ENCODE assay signal across 24 cellular contexts in the genomic region with DNA sequence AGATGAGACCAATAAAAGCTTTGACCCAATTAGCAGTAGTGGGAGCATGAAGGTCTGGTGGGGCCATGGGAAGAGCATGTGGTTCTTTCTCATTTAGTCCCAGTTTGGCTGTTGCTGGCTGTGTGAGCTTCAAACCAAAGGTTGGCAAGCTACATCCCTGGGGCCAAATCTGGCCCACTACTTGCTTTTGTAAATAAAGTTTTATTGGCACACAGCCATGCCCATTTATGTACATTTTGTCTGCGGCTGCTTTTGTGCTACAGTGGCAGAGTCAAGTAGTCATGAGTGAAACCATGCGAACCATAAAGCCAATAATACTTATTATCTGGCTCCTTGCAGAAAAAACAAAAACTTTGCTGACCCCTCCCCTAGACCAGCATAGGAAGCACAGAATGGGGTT.
DNase-seq lines count a peak whose midpoint lies in the region; ATAC-seq, FAIRE-seq and TF ChIP-seq lines count a peak whose summit lies in the region.
"Had no signal": no experiment of that assay in that cellular context is flagged by ENCODE, and none has a peak within 500 bp of the region (broad histone marks: within the 10 kb centered on the region; RNA-seq: fewer than 3 reads in every experiment).

No MANE protein-coding gene starts in this region.

- H3K27me3 ChIP-seq in K562 (ENCODE audit: control insufficient read depth in 2 of 2, insufficient read depth in 2 of 2, low read length in 2 of 2): peaks cover 26 to 39% of the 10 kb centered on the region in 2 experiments

- TF ChIP-seq CTCF in K562 (IDR thresholded peaks at IDR 0.05 in 2 of 3, conservative IDR thresholded peaks at IDR 0.05 in 1 of 3; ENCODE audit: insufficient read depth in 2 of 3, low read depth in 1 of 3, low read length in 3 of 3): no peak

- intact Hi-C loops in K562 (cut with micrococcal nuclease): no loop called here

- WGBS in K562 (ENCODE audit: insufficient coverage, low coverage, missing lambda C conversion rate): 0% methylated on average over 2 of the region's 2 CpGs

- H3K9me3 Mint-ChIP-seq in natural killer cell treated with Interleukin-12 subunit alpha and Interleukin-12 subunit beta and Interleukin-15 and Interleukin-18, amount 100 ng/mL, for 72 hours: no peaks in the 10 kb centered on the region
- H3K9me3 Mint-ChIP-seq: CD4-positive, alpha-beta T cell; CD8-positive, alpha-beta memory T cell had no signal

- no peak overlapping the region for H3K4me3 ChIP-seq in K562
- H3K4me3 ChIP-seq: A549; BLaER1 treated with 17β-estradiol and CSF1 and Interleukin-3, amounts not matched to agents 10 nM and 100 nM; GM23248 had no signal

- no peaks in the 10 kb centered on the region for H3K36me3 ChIP-seq in K562 (ENCODE audit: control insufficient read depth, insufficient read depth, low read length)
- H3K36me3 ChIP-seq: BE2C; BLaER1 treated with 17β-estradiol and CSF1 and Interleukin-3, amounts not matched to agents 10 nM and 100 nM had no signal

- H3K9me3 ChIP-seq in K562 (replicated peaks; ENCODE audit: control insufficient read depth, insufficient read depth, low read depth, low read length): no peaks in the 10 kb centered on the region
- H3K9me3 ChIP-seq: A549, BE2C had no signal

- no peaks in the 10 kb centered on the region for H3K79me2 ChIP-seq in K562 (ENCODE audit: control insufficient read depth, insufficient read depth, low read length)

- FAIRE-seq in K562 (lab: Jason Lieb, UNC): no peak
- FAIRE-seq: A549, D721Med, G401.6, GM19239, H1 had no signal

- H2AFZ ChIP-seq in K562 (ENCODE audit: low read depth, low read length): no peak overlapping the region
- H2AFZ ChIP-seq: GM23248 had no signal

- H3K9me1 ChIP-seq in K562 (ENCODE audit: control insufficient read depth, insufficient read depth, low read length): no peaks in the 10 kb centered on the region

- H3K4me2 ChIP-seq in K562 (ENCODE audit: insufficient read depth, low read length): no peak overlapping the region
- H3K4me2 ChIP-seq: A549; BLaER1 treated with 17β-estradiol and CSF1 and Interleukin-3, amounts not matched to agents 10 nM and 100 nM had no signal

- no peak overlapping the region for H3K27ac ChIP-seq in K562 (ENCODE audit: extremely low read depth, low read depth, low read length)
- H3K27ac ChIP-seq: A549; BLaER1 treated with 17β-estradiol and CSF1 and Interleukin-3, amounts not matched to agents 10 nM and 100 nM; GM23248 had no signal

- ATAC-seq in K562: no peak
- no peak for ATAC-seq in natural killer cell treated with Interleukin-12 subunit alpha and Interleukin-12 subunit beta and Interleukin-15 and Interleukin-18, amount 100 ng/mL, for 72 hours
- ATAC-seq: A549 had no signal

- H3K4me1 Mint-ChIP-seq in natural killer cell treated with Interleukin-12 subunit alpha and Interleukin-12 subunit beta and Interleukin-15 and Interleukin-18, amount 100 ng/mL, for 72 hours (ENCODE audit: low read depth in 2 of 2): peaks cover 0 to 4% of the 10 kb centered on the region in 2 donors
- H3K4me1 Mint-ChIP-seq: CD14-positive monocyte had no signal

- no TSS peak for BruUV-seq in K562 (replicated peaks; lab: Mats Ljungman, UMichigan)

- TF ChIP-seq EP300 in K562 (IDR thresholded peaks at IDR 0.05; ENCODE audit: low read length): no peak

- H4K20me1 ChIP-seq in K562 (replicated peaks; ENCODE audit: control insufficient read depth, insufficient read depth, low read length): no peaks in the 10 kb centered on the region
- H4K20me1 ChIP-seq: BLaER1 treated with 17β-estradiol and CSF1 and Interleukin-3, amounts not matched to agents 10 nM and 100 nM had no signal

- in situ Hi-C loops in K562 (cut with MboI): no loop called here

- CTCF ChIA-PET in K562 (lab: Yijun Ruan, JAX; ENCODE audit: low intra/inter-chr PET ratio): no interaction called here

- DNase-seq in NCI-H345 (lab: John Stamatoyannopoulos, UW) (peak; percentile 65), NCI-H345 treated with DMSO at 0.1 percent for 48 hours (lab: John Stamatoyannopoulos, UW; ENCODE audit: unreplicated experiment) (no peak), NCI-H69 (lab: John Stamatoyannopoulos, UW) (peak; percentile 0), K562 (ENCODE audit: extremely low read depth in 1 of 4, low spot score in 3 of 4) (no peak), HT-29 (ENCODE audit: low spot score) (no peak)
- DNase-seq in natural killer cell treated with Interleukin-12 subunit alpha and Interleukin-12 subunit beta and Interleukin-15 and Interleukin-18, amount 100 ng/mL, for 72 hours (ENCODE audit: low spot score): no peak
- DNase-seq: 8988T; ACHN; AML-193; BE2C; CD4-positive, alpha-beta T cell; CD8-positive, alpha-beta memory T cell; DMS 273 treated with DMSO at 0.1 percent for 48 hours; DND-41; GM23248; H7; HCEC 1CT had no signal

- TF ChIP-seq RAD21 in K562 (CRISPR knock-in tag; conservative IDR thresholded peaks at IDR 0.05 in 1 of 2, IDR thresholded peaks at IDR 0.05 in 1 of 2): no peak

- H3K9ac ChIP-seq in K562 (ENCODE audit: insufficient read depth in 1 of 2, low read depth in 2 of 2, low read length in 2 of 2): no peak overlapping the region
- H3K9ac ChIP-seq: BLaER1 treated with 17β-estradiol and CSF1 and Interleukin-3, amounts not matched to agents 10 nM and 100 nM; GM23248 had no signal

- no peak overlapping the region for H3K4me3 Mint-ChIP-seq in natural killer cell treated with Interleukin-12 subunit alpha and Interleukin-12 subunit beta and Interleukin-15 and Interleukin-18, amount 100 ng/mL, for 72 hours
- H3K4me3 Mint-ChIP-seq: CD14-positive monocyte; CD4-positive, alpha-beta T cell; CD8-positive, alpha-beta memory T cell had no signal

- POLR2A ChIA-PET in K562 (lab: Yijun Ruan, JAX): no interaction called here

- TF ChIP-seq POLR2A in K562 (conservative IDR thresholded peaks at IDR 0.05): no peak

- H3K36me3 Mint-ChIP-seq in natural killer cell treated with Interleukin-12 subunit alpha and Interleukin-12 subunit beta and Interleukin-15 and Interleukin-18, amount 100 ng/mL, for 72 hours: no peaks in the 10 kb centered on the region
- H3K36me3 Mint-ChIP-seq: CD14-positive monocyte had no signal

- H3K27me3 Mint-ChIP-seq in natural killer cell treated with Interleukin-12 subunit alpha and Interleukin-12 subunit beta and Interleukin-15 and Interleukin-18, amount 100 ng/mL, for 72 hours: peaks cover 14 to 22% of the 10 kb centered on the region in 2 donors

- H3K4me1 ChIP-seq in K562 (replicated peaks in 1 of 2; ENCODE audit: control insufficient read depth in 2 of 2, insufficient read depth in 2 of 2, low read length in 2 of 2): peaks cover 0 to 6% of the 10 kb centered on the region in 2 experiments; a peak in 1 of 5 replicates
- H3K4me1 ChIP-seq: A549, BE2C had no signal

- no peak overlapping the region for H3K27ac Mint-ChIP-seq in natural killer cell treated with Interleukin-12 subunit alpha and Interleukin-12 subunit beta and Interleukin-15 and Interleukin-18, amount 100 ng/mL, for 72 hours
- H3K27ac Mint-ChIP-seq: CD14-positive monocyte; CD4-positive, alpha-beta T cell; CD8-positive, alpha-beta memory T cell had no signal

Comparison
In these comparisons a context has a peak if more than half of its experiments do, and no peak if none do; other contexts are left out.
1. DNase-seq: peak in NCI-H345 (single experiment) and NCI-H69 (single experiment); none in NCI-H345 treated with DMSO at 0.1 percent for 48 hours (single experiment), K562 (0 of 4), natural killer cell treated with Interleukin-12 subunit alpha and Interleukin-12 subunit beta and Interleukin-15 and Interleukin-18, amount 100 ng/mL, for 72 hours (single experiment) and HT-29 (single experiment).